Comparison of ENCODE assay signal across 14 cellular contexts in genomic region chr1:25871704-25872494, GRCh38. TPM values are rescaled to one million over a fixed set of nuclear protein-coding genes. Genes with fewer than 3 reads are reported as not detected.
DNase-seq lines count a peak whose midpoint lies in the region; ATAC-seq, FAIRE-seq and TF ChIP-seq lines count a peak whose summit lies in the region.
"Had no signal": no experiment of that assay in that cellular context is flagged by ENCODE, and none has a peak within 500 bp of the region (broad histone marks: within the 10 kb centered on the region; RNA-seq: fewer than 3 reads in every experiment).

No MANE protein-coding gene starts in this region.

- H3K36me3 ChIP-seq in GM23338 (ENCODE audit: insufficient read depth) (no peaks in the 10 kb centered on the region), H1 (ENCODE audit: control insufficient read depth in 2 of 4, insufficient read depth in 4 of 4, low read length in 3 of 4) (no peaks in the 10 kb centered on the region), prostate gland (no peaks in the 10 kb centered on the region)

- no peak overlapping the region for H3K4me3 ChIP-seq in GM23338
- H3K4me3 ChIP-seq in H1 (ENCODE audit: extremely low read depth in 1 of 4, insufficient read depth in 2 of 4, low read depth in 3 of 4, low read length in 4 of 4) = no peak overlapping the region
- H3K4me3 ChIP-seq in prostate gland = no peak overlapping the region

- no peak for DNase-seq in GM23338 (ENCODE audit: low spot score)
- DNase-seq in H1 (ENCODE audit: low read depth in 1 of 2, low spot score in 2 of 2) = no peak
- peak; percentile 27 for DNase-seq in prostate gland (ENCODE audit: low spot score)
- DNase-seq in NCI-H2081 treated with DMSO at 0.1 percent for 48 hours (lab: John Stamatoyannopoulos, UW) = no peak
- no peak for DNase-seq in pons (ENCODE audit: low spot score)
- DNase-seq in CD1c-positive myeloid dendritic cell (ENCODE audit: extremely low spot score) = no peak
- DNase-seq: activated CD4-positive, CD25-positive, alpha-beta regulatory T cell; activated naive CD8-positive, alpha-beta T cell treated with anti-CD3 and anti-CD28 coated beads, Interleukin-2, amount 50 U/mL, for 24 hours; activated T-cell treated with anti-CD3 and anti-CD28 coated beads, Interleukin-2, amount 50 U/mL, for 24 hours; EL; erythroblast; GOT3; mesenchymal stem cell; stimulated activated CD4-positive, alpha-beta T cell treated with anti-CD3 and anti-CD28 coated beads, Interleukin-2, amount 100 ng/mL, for 24 hours had no signal

- no peak overlapping the region for H2BK15ac ChIP-seq in H1 (ENCODE audit: low read length)

- CTCF ChIA-PET in H1 (lab: Charles Lee; ENCODE audit: partially characterized antibody) = interaction anchor here (0.6 to 1.0 kb wide), 2 partner anchors 24 to 46 kb away, joined by 3 to 4 read pairs; no protein-coding TSS in a partner anchor

- TF ChIP-seq POLR2A in H1 (IDR thresholded peaks at IDR 0.05; ENCODE audit: control extremely low read depth in 1 of 2, low read depth in 2 of 2, low read length in 2 of 2) (no peak), prostate gland (IDR thresholded peaks at IDR 0.05) (no peak)

- H2BK12ac ChIP-seq in H1 (ENCODE audit: low read depth, low read length) = no peak overlapping the region

- peak overlapping the region; percentile 60; the same call in 1 of the 2 replicates for H2BK5ac ChIP-seq in H1 (ENCODE audit: low read depth, low read length)

- no peak overlapping the region for H3K4me3 Mint-ChIP-seq in GM23338
- H3K4me3 Mint-ChIP-seq: activated naive CD8-positive, alpha-beta T cell treated with anti-CD3 and anti-CD28 coated beads, Interleukin-2, amount 50 U/mL, for 24 hours; activated T-cell treated with anti-CD3 and anti-CD28 coated beads, Interleukin-2, amount 50 U/mL, for 24 hours had no signal

- no peaks in the 10 kb centered on the region for H3K9me2 ChIP-seq in GM23338 (ENCODE audit: insufficient read depth)

- H3F3A ChIP-seq in GM23338 (replicated peaks; ENCODE audit: low read depth) = 0 out of 2 replicates have a peak, but pooled peaks cover 3% of the 10 kb centered on the region

- peaks cover 32% of the 10 kb centered on the region for H3K4me1 ChIP-seq in GM23338 (ENCODE audit: insufficient read depth)
- peaks cover 3 to 24% (median 20%) of the 10 kb centered on the region in 4 experiments for H3K4me1 ChIP-seq in H1 (replicated peaks in 1 of 4; ENCODE audit: control insufficient read depth in 3 of 4, insufficient read depth in 4 of 4, low read length in 3 of 4)
- H3K4me1 ChIP-seq in prostate gland (replicated peaks) = peaks cover 10% of the 10 kb centered on the region

- H4K8ac ChIP-seq in H1 (ENCODE audit: extremely low read depth, insufficient read depth, low read length) = no peak overlapping the region; the same call in 1 of the 2 replicates

- H3K23me2 ChIP-seq in H1 (ENCODE audit: low read depth, low read length) = peaks cover 8% of the 10 kb centered on the region

- no peaks in the 10 kb centered on the region; the same call in 2 of the 3 replicates for H3K9me3 Mint-ChIP-seq in GM23338
- H3K9me3 Mint-ChIP-seq: activated naive CD8-positive, alpha-beta T cell treated with anti-CD3 and anti-CD28 coated beads, Interleukin-2, amount 50 U/mL, for 24 hours; activated T-cell treated with anti-CD3 and anti-CD28 coated beads, Interleukin-2, amount 50 U/mL, for 24 hours had no signal

- no peak overlapping the region for H4K91ac ChIP-seq in H1 (replicated peaks; ENCODE audit: insufficient read length, low read length)

- ATAC-seq in GM23338 = no peak
- ATAC-seq: activated naive CD8-positive, alpha-beta T cell treated with anti-CD3 and anti-CD28 coated beads, Interleukin-2, amount 50 U/mL, for 24 hours had no signal

- H3K23ac ChIP-seq in H1 (ENCODE audit: insufficient read length) = no peak overlapping the region

- peaks cover 5% of the 10 kb centered on the region for H3K27me3 Mint-ChIP-seq in GM23338 (ENCODE audit: insufficient read depth, low read depth, poor library complexity)

- H3K27ac ChIP-seq in GM23338 (ENCODE audit: low read depth) (no peak overlapping the region), H1 (ENCODE audit: low read depth, low read length) (no peak overlapping the region), prostate gland (peak overlapping the region in 1 of 2 donors; percentile 36)

- TF ChIP-seq CTCF in GM23338 (conservative IDR thresholded peaks at IDR 0.05; ENCODE audit: low read depth in 2 of 2) (no peak), H1 (IDR thresholded peaks at IDR 0.05; ENCODE audit: control extremely low read depth in 1 of 3, insufficient read depth in 1 of 3, low read depth in 1 of 3, low read length in 3 of 3) (no peak), prostate gland (IDR thresholded peaks at IDR 0.05) (no peak)

- H3K79me2 ChIP-seq in GM23338 (replicated peaks; ENCODE audit: insufficient read depth) (no peaks in the 10 kb centered on the region), H1 (ENCODE audit: control insufficient read depth in 1 of 2, insufficient read depth in 2 of 2, low read length in 2 of 2) (no peaks in the 10 kb centered on the region)

- no peaks in the 10 kb centered on the region for H3K36me3 Mint-ChIP-seq in GM23338 (ENCODE audit: low read depth)

- no peak for TF ChIP-seq EP300 in H1 (IDR thresholded peaks at IDR 0.05; ENCODE audit: borderline replicate concordance in 1 of 2, low read depth in 2 of 2, low read length in 2 of 2)

- 89% methylated on average over 9 of the region's 9 CpGs; no CpG with 5 or more reads in 1 of the 2 experiments for WGBS in H1 (ENCODE audit: extremely low coverage in 1 of 2, insufficient coverage in 1 of 2, insufficient read length in 1 of 2, insufficient replicate concordance in 2 of 2, low coverage in 1 of 2, low lambda C conversion rate in 2 of 2, missing lambda C conversion rate in 1 of 2), 2 experiments
- WGBS in prostate gland = 64% methylated on average over 8 of the region's 9 CpGs

- H2BK120ac ChIP-seq in H1 (replicated peaks; ENCODE audit: low read depth, low read length) = no peak overlapping the region

- POLR2A ChIA-PET in H1 (lab: Charles Lee; ENCODE audit: partially characterized antibody) = interaction anchor here (0.6 to 1.0 kb wide), 2 partner anchors 29 to 39 kb away, joined by 3 read pairs; no protein-coding TSS in a partner anchor

- no peak overlapping the region for H3K4ac ChIP-seq in H1 (replicated peaks; ENCODE audit: insufficient read length, low read depth, low read length)

- H3K4me1 Mint-ChIP-seq in GM23338 = peaks cover 32% of the 10 kb centered on the region

- H3K18ac ChIP-seq in H1 (ENCODE audit: extremely low read depth, low read length) = no peak overlapping the region

- no peak for FAIRE-seq in H1 (lab: Jason Lieb, UNC)

- TF ChIP-seq RAD21 in H1 (IDR thresholded peaks at IDR 0.05 in 1 of 2, conservative IDR thresholded peaks at IDR 0.05 in 1 of 2; ENCODE audit: low read depth in 2 of 2, low read length in 2 of 2) = no peak

- H3K14ac ChIP-seq in H1 (ENCODE audit: insufficient read length) = no peak overlapping the region

- H3K9ac ChIP-seq in H1 (replicated peaks in 1 of 4; ENCODE audit: extremely low read depth in 1 of 4, low read depth in 3 of 4, low read length in 3 of 4) = no peak overlapping the region; a peak in 1 of 7 replicates

- H3K9me3 ChIP-seq in H1 (ENCODE audit: insufficient read depth in 2 of 2, low read depth in 1 of 2, low read length in 1 of 2) (no peaks in the 10 kb centered on the region), prostate gland (no peaks in the 10 kb centered on the region)

- H3K79me1 ChIP-seq in H1 (ENCODE audit: low read depth, low read length) = peaks cover 2% of the 10 kb centered on the region

- H3K4me2 ChIP-seq in GM23338 (0 out of 2 replicates have a peak overlapping the region, but pooled peaks have one; percentile 20), H1 (ENCODE audit: insufficient read depth in 1 of 2, low read depth in 2 of 2, low read length in 2 of 2) (no peak overlapping the region)

- H2AK5ac ChIP-seq in H1 (ENCODE audit: low read depth, low read length) = peak overlapping the region; percentile 53; the same call in 1 of the 2 replicates

- H3K56ac ChIP-seq in H1 (replicated peaks; ENCODE audit: insufficient read length, low read depth, low read length) = no peak overlapping the region

- H3K27me3 ChIP-seq in GM23338 (ENCODE audit: insufficient read depth) = peaks cover 8% of the 10 kb centered on the region
- peaks cover 0 to 2% (median 0%) of the 10 kb centered on the region in 4 experiments; a peak in 3 of 7 replicates for H3K27me3 ChIP-seq in H1 (replicated peaks in 1 of 4; ENCODE audit: control insufficient read depth in 3 of 4, extremely low read depth in 1 of 4, insufficient read depth in 3 of 4, low read length in 3 of 4)
- no peaks in the 10 kb centered on the region for H3K27me3 ChIP-seq in prostate gland (replicated peaks; ENCODE audit: insufficient read depth)

- no peak overlapping the region for H2BK20ac ChIP-seq in H1 (ENCODE audit: low read length)

- H2AFZ ChIP-seq in GM23338 = no peak overlapping the region
- H2AFZ ChIP-seq in H1 (ENCODE audit: low read length) = no peak overlapping the region

- no peak overlapping the region for H3K27ac Mint-ChIP-seq in GM23338
- H3K27ac Mint-ChIP-seq: activated naive CD8-positive, alpha-beta T cell treated with anti-CD3 and anti-CD28 coated beads, Interleukin-2, amount 50 U/mL, for 24 hours; activated T-cell treated with anti-CD3 and anti-CD28 coated beads, Interleukin-2, amount 50 U/mL, for 24 hours had no signal

- no peak overlapping the region for H4K5ac ChIP-seq in H1 (ENCODE audit: insufficient read length, low read depth, low read length)

- H4K20me1 ChIP-seq in GM23338 (replicated peaks; ENCODE audit: insufficient read depth) (no peaks in the 10 kb centered on the region), H1 (replicated peaks in 1 of 2; ENCODE audit: control insufficient read depth in 1 of 2, insufficient read depth in 2 of 2, low read length in 2 of 2) (no peaks in the 10 kb centered on the region)

- intact Hi-C loops in prostate gland (cut with DNase I) = no loop called here

RNA-seq across cellular contexts. Expression of gene PAQR7, which starts 3.6 kb away (rescaled TPM):
- total RNA-seq in GM23338 (2014; rRNA removed; shearing (Covaris generic)) = 5.2 and 5.5 TPM in 2 replicates
- 4.0 and 4.2 TPM in 2 replicates for polyA plus RNA-seq in GM23338 (2016; fragmentation: Nextera tagmentation; extraction: Ambion mirVana)
- 7.3 and 7.7 TPM in 2 replicates for total RNA-seq in H1 (2021; fragmentation: NEBNext Ultra II Directional; extraction: Animal tissue kit (Norgen Biotek cat#: 25700))
- 7.4 and 9.0 TPM in 2 replicates for polyA plus RNA-seq in H1 (2011; rRNA removed)
- polyA plus RNA-seq in H1 (2011; cell fraction: cytosol; rRNA removed) = 6.5 TPM
- 6.1 TPM for polyA plus RNA-seq in H1 (2011; cell fraction: nucleus; rRNA removed)
- polyA plus RNA-seq in H1 (2012, experiment 1 of 2) = 6.2 to 8.2 TPM (median 7.5 TPM) in 4 replicates
- polyA plus RNA-seq in H1 (2012, experiment 2 of 2) = 6.0 TPM
- polyA plus RNA-seq in H1 (2013, experiment 1 of 2) = 7.1 TPM
- 8.3 TPM for polyA plus RNA-seq in H1 (2013, experiment 2 of 2)
- polyA minus RNA-seq in H1 (2011; rRNA and poly(A)+ RNA removed) = 10.1 and 10.5 TPM in 2 replicates
- 7.6 TPM for polyA minus RNA-seq in H1 (2011; cell fraction: cytosol; rRNA and poly(A)+ RNA removed)
- polyA minus RNA-seq in H1 (2011; cell fraction: nucleus; rRNA and poly(A)+ RNA removed) = 4.5 TPM
- 10 to 100 TPM in 1 of 2 donors, 1 to 10 TPM in 1; 7.8 to 74.0 TPM for total RNA-seq in prostate gland

RNA-seq across cellular contexts. Expression of gene AUNIP, which starts 12.6 kb away (rescaled TPM):
- 20.9 and 24.1 TPM in 2 replicates for total RNA-seq in GM23338 (2014; rRNA removed; shearing (Covaris generic))
- polyA plus RNA-seq in GM23338 (2016; fragmentation: Nextera tagmentation; extraction: Ambion mirVana) = 21.2 and 21.9 TPM in 2 replicates
- total RNA-seq in H1 (2021; fragmentation: NEBNext Ultra II Directional; extraction: Animal tissue kit (Norgen Biotek cat#: 25700)) = 22.9 and 23.2 TPM in 2 replicates
- 15.4 and 18.6 TPM in 2 replicates for polyA plus RNA-seq in H1 (2011; rRNA removed)
- polyA plus RNA-seq in H1 (2011; cell fraction: cytosol; rRNA removed) = 16.5 TPM
- 13.9 TPM for polyA plus RNA-seq in H1 (2011; cell fraction: nucleus; rRNA removed)
- polyA plus RNA-seq in H1 (2012, experiment 1 of 2) = 14.8 to 20.4 TPM (median 15.7 TPM) in 4 replicates
- polyA plus RNA-seq in H1 (2012, experiment 2 of 2) = 12.1 TPM
- polyA plus RNA-seq in H1 (2013, experiment 1 of 2) = 14.6 TPM
- polyA plus RNA-seq in H1 (2013, experiment 2 of 2) = 15.5 TPM
- 19.1 and 23.3 TPM in 2 replicates for polyA minus RNA-seq in H1 (2011; rRNA and poly(A)+ RNA removed)
- polyA minus RNA-seq in H1 (2011; cell fraction: cytosol; rRNA and poly(A)+ RNA removed) = 12.3 TPM
- 29.0 TPM for polyA minus RNA-seq in H1 (2011; cell fraction: nucleus; rRNA and poly(A)+ RNA removed)
- 1 to 10 TPM in 1 of 2 donors, under 1 TPM in 1; 0.32 to 4.3 TPM for total RNA-seq in prostate gland

RNA-seq across cellular contexts. Expression of gene STMN1, which starts 34.3 kb away (rescaled TPM):
- 227 and 271 TPM in 2 replicates for total RNA-seq in GM23338 (2014; rRNA removed; shearing (Covaris generic))
- polyA plus RNA-seq in GM23338 (2016; fragmentation: Nextera tagmentation; extraction: Ambion mirVana) = 1,567 and 1,890 TPM in 2 replicates
- 561 and 564 TPM in 2 replicates for total RNA-seq in H1 (2021; fragmentation: NEBNext Ultra II Directional; extraction: Animal tissue kit (Norgen Biotek cat#: 25700))
- polyA plus RNA-seq in H1 (2011; rRNA removed) = 78.4 and 116 TPM in 2 replicates
- polyA plus RNA-seq in H1 (2011; cell fraction: cytosol; rRNA removed) = 189 TPM
- 60.2 TPM for polyA plus RNA-seq in H1 (2011; cell fraction: nucleus; rRNA removed)
- 352 to 483 TPM (median 373 TPM) in 4 replicates for polyA plus RNA-seq in H1 (2012, experiment 1 of 2)
- polyA plus RNA-seq in H1 (2012, experiment 2 of 2) = 113 TPM
- polyA plus RNA-seq in H1 (2013, experiment 1 of 2) = 403 TPM
- 416 TPM for polyA plus RNA-seq in H1 (2013, experiment 2 of 2)
- polyA minus RNA-seq in H1 (2011; rRNA and poly(A)+ RNA removed) = 28.0 and 32.8 TPM in 2 replicates
- polyA minus RNA-seq in H1 (2011; cell fraction: cytosol; rRNA and poly(A)+ RNA removed) = 51.4 TPM
- polyA minus RNA-seq in H1 (2011; cell fraction: nucleus; rRNA and poly(A)+ RNA removed) = 64.6 TPM
- total RNA-seq in prostate gland = 100 to 1,000 TPM in 1 of 2 donors, 10 to 100 TPM in 1; 21.8 to 138 TPM

RNA-seq across cellular contexts. Expression of gene MTFR1L, which starts 52.1 kb away (rescaled TPM):
- 22.7 and 23.5 TPM in 2 replicates for total RNA-seq in GM23338 (2014; rRNA removed; shearing (Covaris generic))
- polyA plus RNA-seq in GM23338 (2016; fragmentation: Nextera tagmentation; extraction: Ambion mirVana) (13.4 and 14.8 TPM in 2 replicates), H1 (2011; rRNA removed) (23.1 and 39.9 TPM in 2 replicates)
- 20.8 and 23.1 TPM in 2 replicates for total RNA-seq in H1 (2021; fragmentation: NEBNext Ultra II Directional; extraction: Animal tissue kit (Norgen Biotek cat#: 25700))
- 25.9 TPM for polyA plus RNA-seq in H1 (2011; cell fraction: cytosol; rRNA removed)
- polyA plus RNA-seq in H1 (2011; cell fraction: nucleus; rRNA removed) = 27.3 TPM
- polyA plus RNA-seq in H1 (2012, experiment 1 of 2) = 20.5 to 26.2 TPM (median 22.8 TPM) in 4 replicates
- polyA plus RNA-seq in H1 (2012, experiment 2 of 2) = 21.2 TPM
- 17.5 TPM for polyA plus RNA-seq in H1 (2013, experiment 1 of 2)
- 15.3 TPM for polyA plus RNA-seq in H1 (2013, experiment 2 of 2)
- polyA minus RNA-seq in H1 (2011; rRNA and poly(A)+ RNA removed) = 23.2 and 27.4 TPM in 2 replicates
- 10.6 TPM for polyA minus RNA-seq in H1 (2011; cell fraction: cytosol; rRNA and poly(A)+ RNA removed)
- polyA minus RNA-seq in H1 (2011; cell fraction: nucleus; rRNA and poly(A)+ RNA removed) = 16.7 TPM
- 100 to 1,000 TPM in 1 of 2 donors, 10 to 100 TPM in 1; 82.2 to 112 TPM for total RNA-seq in prostate gland
